In the genomic region with DNA sequence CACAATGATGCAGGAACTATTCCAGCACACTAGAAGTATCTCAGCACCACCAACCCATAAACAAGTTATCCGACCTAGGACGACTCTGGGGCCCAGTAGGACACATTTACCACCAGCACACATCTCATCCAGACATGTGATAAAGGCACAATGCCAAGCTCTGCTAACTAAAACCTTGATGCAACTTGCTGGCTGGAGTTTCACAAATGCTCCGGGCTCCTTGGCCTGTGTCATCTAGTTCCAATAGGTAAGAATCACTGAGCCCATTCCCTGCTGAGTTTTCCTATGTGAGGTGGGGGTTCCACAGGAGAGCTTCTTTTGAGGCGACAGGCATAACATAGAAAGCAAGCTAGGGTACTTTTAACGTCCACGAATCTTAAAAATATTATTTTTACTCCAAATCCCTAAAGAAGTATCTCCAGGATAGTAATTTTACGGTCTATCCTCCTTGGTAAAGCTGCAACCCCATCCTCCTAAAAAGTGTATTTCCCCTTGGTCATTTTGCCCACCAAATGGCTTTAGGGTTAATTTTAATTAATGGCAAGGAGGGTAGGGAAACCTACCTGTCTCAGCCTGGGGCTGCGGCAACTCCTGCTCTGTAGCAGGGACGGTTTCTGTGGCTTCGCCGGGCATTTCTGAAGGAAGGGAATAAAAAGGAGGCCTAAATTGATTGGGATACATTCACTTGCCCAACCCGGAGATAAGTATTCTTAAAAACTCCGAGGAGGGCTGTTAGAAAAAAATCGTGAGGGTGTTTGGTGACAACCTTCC, we compare ENCODE assay signal across 8 cellular contexts. TPM values are rescaled to one million over a fixed set of nuclear protein-coding genes. Genes with fewer than 3 reads are reported as not detected.
DNase-seq lines count a peak whose midpoint lies in the region; ATAC-seq, FAIRE-seq and TF ChIP-seq lines count a peak whose summit lies in the region.

No MANE protein-coding gene starts in this region.

- no peak for ATAC-seq in PC-3
- ATAC-seq in HepG2 = no peak
- no peak for ATAC-seq in GM21723 (IDR thresholded peaks at IDR 0.05; ENCODE audit: unreplicated experiment)

- peak overlapping the region; percentile 77 for H3K27ac ChIP-seq in PC-3 (ENCODE audit: low read length)
- peak overlapping the region; percentile 94 for H3K27ac ChIP-seq in cingulate gyrus (ENCODE audit: low read depth, low read length)
- peak overlapping the region; percentile 92 for H3K27ac ChIP-seq in HepG2 (ENCODE audit: extremely low read length, insufficient read depth, low read length)

- intact Hi-C loops in PC-3 (cut with micrococcal nuclease) = loop anchor here (2.0 kb wide), 2 partner anchors 35 to 87 kb away; a partner anchor contains a TSS
- intact Hi-C loops in HepG2 (cut with micrococcal nuclease; ENCODE audit: unreplicated experiment) = loop anchor here (2.0 to 10.0 kb wide), 2 partner anchors 27 to 79 kb away; a partner anchor contains a TSS

- H3K4me2 ChIP-seq in PC-3 (ENCODE audit: low read length) = peak overlapping the region; percentile 98
- peak overlapping the region; percentile 98 for H3K4me2 ChIP-seq in HepG2 (ENCODE audit: low read depth, low read length)

- TF ChIP-seq CTCF in PC-3 (conservative IDR thresholded peaks at IDR 0.05; ENCODE audit: low read depth, low read length) (no peak), HepG2 (CRISPR knock-in tag; IDR thresholded peaks at IDR 0.05) (no peak)

- H3K9me2 ChIP-seq in PC-3 (replicated peaks; ENCODE audit: low read length) = no peaks in the 10 kb centered on the region

- TF ChIP-seq RAD21 in HepG2 (CRISPR knock-in tag; IDR thresholded peaks at IDR 0.05) = no peak

- 3% methylated on average over 14 of the region's 14 CpGs for WGBS in HepG2 (ENCODE audit: low lambda C conversion rate)

- H3K27me3 ChIP-seq in PC-3 (ENCODE audit: low read length) (no peaks in the 10 kb centered on the region), HepG2 (ENCODE audit: control insufficient read depth in 1 of 2, insufficient read depth in 2 of 2, low read length in 2 of 2) (peaks cover 0 to 6% of the 10 kb centered on the region in 2 experiments; a peak in 1 of 5 replicates)

- TF ChIP-seq EP300 in HepG2 (IDR thresholded peaks at IDR 0.05; ENCODE audit: low read depth in 2 of 2, low read length in 2 of 2) (no peak), HepG2 (CRISPR knock-in tag; IDR thresholded peaks at IDR 0.05; ENCODE audit: borderline replicate concordance) (no peak)

- DNase-seq in DMS53 (lab: John Stamatoyannopoulos, UW) = peak; percentile 38
- DNase-seq in DMS53 treated with DMSO at 0.1 percent for 48 hours (lab: John Stamatoyannopoulos, UW; ENCODE audit: unreplicated experiment) = no peak
- peak; percentile 45 for DNase-seq in PC-3
- peak; percentile 41 for DNase-seq in HepG2 (ENCODE audit: low spot score)
- DNase-seq in stromal cell of bone marrow (ENCODE audit: low read depth) = peak; percentile 72
- DNase-seq in GM12891 (ENCODE audit: insufficient read length, low spot score) = no peak

- POLR2A ChIA-PET in PC-3 (lab: Charles Lee; ENCODE audit: unreplicated experiment) (no interaction called here), HepG2 (lab: Yijun Ruan, JAX) (interaction anchor here (1.0 to 1.8 kb wide), 3 partner anchors 13 to 426 kb away, joined by 3 to 6 read pairs (median 4); no protein-coding TSS in a partner anchor)

- H2AFZ ChIP-seq in PC-3 (ENCODE audit: low read length) = no peak overlapping the region
- H2AFZ ChIP-seq in HepG2 (ENCODE audit: low read length) = no peak overlapping the region

- peak overlapping the region; percentile 88 for H3K4me3 ChIP-seq in PC-3 (ENCODE audit: low read length)
- peak overlapping the region; percentile 84 to 94 (median 92) for H3K4me3 ChIP-seq in HepG2 (replicated peaks in 1 of 3; ENCODE audit: insufficient read depth in 1 of 3, low read depth in 2 of 3, low read length in 3 of 3)

- no peaks in the 10 kb centered on the region for H3F3A ChIP-seq in PC-3 (ENCODE audit: low read length, unreplicated experiment)

- FAIRE-seq in HepG2 (lab: Jason Lieb, UNC) = no peak
- FAIRE-seq in GM12891 (lab: Jason Lieb, UNC) = no peak

- H3K9me3 ChIP-seq in PC-3 (ENCODE audit: low read length) (no peaks in the 10 kb centered on the region), HepG2 (ENCODE audit: low read length) (no peaks in the 10 kb centered on the region)

- H3K9ac ChIP-seq in PC-3 (ENCODE audit: low read length) (peak overlapping the region; percentile 99), HepG2 (ENCODE audit: insufficient read depth, low read depth, low read length) (peak overlapping the region; percentile 100)

- BruUV-seq in PC-3 (replicated peaks; lab: Mats Ljungman, UMichigan) (TSS peak; percentile 69), HepG2 (replicated peaks; lab: Mats Ljungman, UMichigan) (no TSS peak)

- peaks cover 39% of the 10 kb centered on the region for H3K4me1 ChIP-seq in PC-3 (ENCODE audit: insufficient read depth, low read length)
- peaks cover 46% of the 10 kb centered on the region for H3K4me1 ChIP-seq in HepG2 (ENCODE audit: insufficient read depth, low read length)

- H3K36me3 ChIP-seq in PC-3 (ENCODE audit: low read depth, low read length) = peaks cover 50% of the 10 kb centered on the region
- H3K36me3 ChIP-seq in HepG2 (replicated peaks in 1 of 2; ENCODE audit: control insufficient read depth in 1 of 2, insufficient read depth in 2 of 2, low read length in 2 of 2) = peaks cover 14 to 42% of the 10 kb centered on the region in 2 experiments

- H4K20me1 ChIP-seq in PC-3 (ENCODE audit: low read length) (peaks cover 53% of the 10 kb centered on the region), HepG2 (ENCODE audit: insufficient read depth, low read length) (peaks cover 53% of the 10 kb centered on the region)

- in situ Hi-C loops in HepG2 (cut with HindIII; ENCODE audit: extremely low pct_ligation_motif_present, low pct_unique_long_range_greater_than_20kb) = loop anchor here (10.0 kb wide), 1 partner anchor 79 kb away; a partner anchor contains a TSS

- CTCF ChIA-PET in PC-3 (lab: Charles Lee) = interaction anchor here (0.6 kb wide), 1 partner anchor 87 kb away, joined by 3 read pairs; no protein-coding TSS in a partner anchor
- CTCF ChIA-PET in HepG2 (lab: Yijun Ruan, JAX; ENCODE audit: low intra/inter-chr PET ratio, low total read pairs) = no interaction called here

- H3K79me2 ChIP-seq in PC-3 (ENCODE audit: low read length) (peaks cover 61% of the 10 kb centered on the region), HepG2 (ENCODE audit: insufficient read depth, low read length) (peaks cover 60% of the 10 kb centered on the region)

- peak in 1 of 2 experiments; percentile 18; a peak in 2 of 4 replicates for TF ChIP-seq POLR2A in HepG2 (IDR thresholded peaks at IDR 0.05; ENCODE audit: insufficient read depth in 1 of 2, low read depth in 2 of 2, low read length in 2 of 2)
- no peak for TF ChIP-seq POLR2A in GM12891 (IDR thresholded peaks at IDR 0.05; ENCODE audit: low read depth, low read length)

RNA-seq across cellular contexts. Expression of a gene that starts 1.0 kb away (rescaled TPM):
- total RNA-seq in PC-3 (2014; rRNA removed) (839 and 1,420 TPM in 2 replicates), HepG2 (2016; rRNA removed; fragmentation: Illumina TruSeq; extraction: Trizol) (1,700 and 2,295 TPM in 2 replicates)
- total RNA-seq in HepG2 (2016; cell fraction: cytosol; rRNA removed; fragmentation: Illumina TruSeq; extraction: Trizol; ENCODE audit: low read depth) = 1,346 and 1,631 TPM in 2 replicates
- total RNA-seq in HepG2 (2016; cell fraction: insoluble cytoplasmic fraction; rRNA removed; fragmentation: Illumina TruSeq; extraction: Trizol) = 1,693 and 2,342 TPM in 2 replicates
- total RNA-seq in HepG2 (2016; cell fraction: membrane; rRNA removed; fragmentation: Illumina TruSeq; extraction: Trizol) = 2,301 and 2,703 TPM in 2 replicates
- total RNA-seq in HepG2 (2016; cell fraction: nucleus; rRNA removed; fragmentation: Illumina TruSeq; extraction: Trizol) = 536 and 558 TPM in 2 replicates
- polyA plus RNA-seq in HepG2 (2011; rRNA removed) = 688 and 799 TPM in 2 replicates
- 537 and 762 TPM in 2 replicates for polyA plus RNA-seq in HepG2 (2011; cell fraction: cytosol; rRNA removed)
- 98.1 and 131 TPM in 2 replicates for polyA plus RNA-seq in HepG2 (2011; cell fraction: nucleus; rRNA removed)
- 1,697 and 1,960 TPM in 2 replicates for polyA plus RNA-seq in HepG2 (2012)
- polyA plus RNA-seq in HepG2 (2016; cell fraction: cytosol; fragmentation: Illumina TruSeq; extraction: Trizol; ENCODE audit: low read depth) = 1,551 and 1,609 TPM in 2 replicates
- 1,930 and 2,097 TPM in 2 replicates for polyA plus RNA-seq in HepG2 (2016; cell fraction: insoluble cytoplasmic fraction; fragmentation: Illumina TruSeq; extraction: Trizol; ENCODE audit: low read depth)
- 2,028 and 2,269 TPM in 2 replicates for polyA plus RNA-seq in HepG2 (2016; cell fraction: membrane; fragmentation: Illumina TruSeq; extraction: Trizol; ENCODE audit: low read depth)
- polyA plus RNA-seq in HepG2 (2016; cell fraction: nucleus; fragmentation: Illumina TruSeq; extraction: Trizol; ENCODE audit: insufficient read depth, low read depth) = 833 and 868 TPM in 2 replicates
- 250 and 557 TPM in 2 replicates for polyA minus RNA-seq in HepG2 (2011; rRNA and poly(A)+ RNA removed; ENCODE audit: low replicate concordance)
- polyA minus RNA-seq in HepG2 (2011; cell fraction: cytosol; rRNA and poly(A)+ RNA removed) = 139 and 145 TPM in 2 replicates
- polyA minus RNA-seq in HepG2 (2011; cell fraction: nucleus; rRNA and poly(A)+ RNA removed) = 70.6 and 115 TPM in 2 replicates
- 2,973 TPM for polyA plus RNA-seq in GM12891 (2012; ENCODE audit: low read depth, missing spikeins)

RNA-seq across cellular contexts. Expression of a gene that starts 28.0 kb away (rescaled TPM):
- total RNA-seq in PC-3 (2014; rRNA removed) (25.0 and 32.3 TPM in 2 replicates), HepG2 (2016; rRNA removed; fragmentation: Illumina TruSeq; extraction: Trizol) (47.3 and 67.0 TPM in 2 replicates)
- total RNA-seq in HepG2 (2016; cell fraction: cytosol; rRNA removed; fragmentation: Illumina TruSeq; extraction: Trizol; ENCODE audit: low read depth) = 14.0 and 14.2 TPM in 2 replicates
- 47.6 and 69.6 TPM in 2 replicates for total RNA-seq in HepG2 (2016; cell fraction: insoluble cytoplasmic fraction; rRNA removed; fragmentation: Illumina TruSeq; extraction: Trizol)
- 17.8 and 19.7 TPM in 2 replicates for total RNA-seq in HepG2 (2016; cell fraction: membrane; rRNA removed; fragmentation: Illumina TruSeq; extraction: Trizol)
- 33.7 and 38.1 TPM in 2 replicates for total RNA-seq in HepG2 (2016; cell fraction: nucleus; rRNA removed; fragmentation: Illumina TruSeq; extraction: Trizol)
- polyA plus RNA-seq in HepG2 (2011; rRNA removed) = 18.1 and 30.0 TPM in 2 replicates
- 15.5 and 16.8 TPM in 2 replicates for polyA plus RNA-seq in HepG2 (2011; cell fraction: cytosol; rRNA removed)
- 20.7 and 23.5 TPM in 2 replicates for polyA plus RNA-seq in HepG2 (2011; cell fraction: nucleus; rRNA removed)
- 15.2 and 26.9 TPM in 2 replicates for polyA plus RNA-seq in HepG2 (2012)
- 5.4 and 7.7 TPM in 2 replicates for polyA plus RNA-seq in HepG2 (2016; cell fraction: cytosol; fragmentation: Illumina TruSeq; extraction: Trizol; ENCODE audit: low read depth)
- 50.8 and 55.2 TPM in 2 replicates for polyA plus RNA-seq in HepG2 (2016; cell fraction: insoluble cytoplasmic fraction; fragmentation: Illumina TruSeq; extraction: Trizol; ENCODE audit: low read depth)
- polyA plus RNA-seq in HepG2 (2016; cell fraction: membrane; fragmentation: Illumina TruSeq; extraction: Trizol; ENCODE audit: low read depth) = 11.4 and 12.6 TPM in 2 replicates
- 35.2 and 36.7 TPM in 2 replicates for polyA plus RNA-seq in HepG2 (2016; cell fraction: nucleus; fragmentation: Illumina TruSeq; extraction: Trizol; ENCODE audit: insufficient read depth, low read depth)
- polyA minus RNA-seq in HepG2 (2011; rRNA and poly(A)+ RNA removed; ENCODE audit: low replicate concordance) = 12.4 and 36.9 TPM in 2 replicates
- 8.9 and 11.9 TPM in 2 replicates for polyA minus RNA-seq in HepG2 (2011; cell fraction: cytosol; rRNA and poly(A)+ RNA removed)
- 28.3 and 28.5 TPM in 2 replicates for polyA minus RNA-seq in HepG2 (2011; cell fraction: nucleus; rRNA and poly(A)+ RNA removed)
- 27.6 TPM for polyA plus RNA-seq in GM12891 (2012; ENCODE audit: low read depth, missing spikeins)

RNA-seq across cellular contexts. Expression of a gene that starts 36.0 kb away (rescaled TPM):
- total RNA-seq in PC-3 (2014; rRNA removed) = 165 and 172 TPM in 2 replicates
- 159 and 290 TPM in 2 replicates for total RNA-seq in HepG2 (2016; rRNA removed; fragmentation: Illumina TruSeq; extraction: Trizol)
- total RNA-seq in HepG2 (2016; cell fraction: cytosol; rRNA removed; fragmentation: Illumina TruSeq; extraction: Trizol; ENCODE audit: low read depth) = 36.7 and 44.1 TPM in 2 replicates
- 170 and 269 TPM in 2 replicates for total RNA-seq in HepG2 (2016; cell fraction: insoluble cytoplasmic fraction; rRNA removed; fragmentation: Illumina TruSeq; extraction: Trizol)
- 155 and 168 TPM in 2 replicates for total RNA-seq in HepG2 (2016; cell fraction: membrane; rRNA removed; fragmentation: Illumina TruSeq; extraction: Trizol)
- total RNA-seq in HepG2 (2016; cell fraction: nucleus; rRNA removed; fragmentation: Illumina TruSeq; extraction: Trizol) = 118 and 124 TPM in 2 replicates
- polyA plus RNA-seq in HepG2 (2011; rRNA removed) = 43.7 and 54.4 TPM in 2 replicates
- polyA plus RNA-seq in HepG2 (2011; cell fraction: cytosol; rRNA removed) = 23.9 and 37.8 TPM in 2 replicates
- 16.1 and 21.1 TPM in 2 replicates for polyA plus RNA-seq in HepG2 (2011; cell fraction: nucleus; rRNA removed)
- 244 and 265 TPM in 2 replicates for polyA plus RNA-seq in HepG2 (2012)
- 58.0 and 58.7 TPM in 2 replicates for polyA plus RNA-seq in HepG2 (2016; cell fraction: cytosol; fragmentation: Illumina TruSeq; extraction: Trizol; ENCODE audit: low read depth)
- 452 and 465 TPM in 2 replicates for polyA plus RNA-seq in HepG2 (2016; cell fraction: insoluble cytoplasmic fraction; fragmentation: Illumina TruSeq; extraction: Trizol; ENCODE audit: low read depth)
- polyA plus RNA-seq in HepG2 (2016; cell fraction: membrane; fragmentation: Illumina TruSeq; extraction: Trizol; ENCODE audit: low read depth) = 140 and 145 TPM in 2 replicates
- polyA plus RNA-seq in HepG2 (2016; cell fraction: nucleus; fragmentation: Illumina TruSeq; extraction: Trizol; ENCODE audit: insufficient read depth, low read depth) = 228 and 240 TPM in 2 replicates
- polyA minus RNA-seq in HepG2 (2011; rRNA and poly(A)+ RNA removed; ENCODE audit: low replicate concordance) = 15.3 and 29.9 TPM in 2 replicates
- polyA minus RNA-seq in HepG2 (2011; cell fraction: cytosol; rRNA and poly(A)+ RNA removed) = 57.2 and 64.6 TPM in 2 replicates
- 23.0 and 29.1 TPM in 2 replicates for polyA minus RNA-seq in HepG2 (2011; cell fraction: nucleus; rRNA and poly(A)+ RNA removed)
- polyA plus RNA-seq in GM12891 (2012; ENCODE audit: low read depth, missing spikeins) = 158 TPM

RNA-seq across cellular contexts. Expression of a gene that starts 39.0 kb away (rescaled TPM):
- 0.73 TPM in 1 of 2 replicates, not detected in the other for total RNA-seq in PC-3 (2014; rRNA removed)
- total RNA-seq in HepG2 (2016; rRNA removed; fragmentation: Illumina TruSeq; extraction: Trizol) = 0.46 and 0.95 TPM in 2 replicates
- not detected in 2 replicates for total RNA-seq in HepG2 (2016; cell fraction: cytosol; rRNA removed; fragmentation: Illumina TruSeq; extraction: Trizol; ENCODE audit: low read depth)
- 0.39 and 0.74 TPM in 2 replicates for total RNA-seq in HepG2 (2016; cell fraction: insoluble cytoplasmic fraction; rRNA removed; fragmentation: Illumina TruSeq; extraction: Trizol)
- total RNA-seq in HepG2 (2016; cell fraction: membrane; rRNA removed; fragmentation: Illumina TruSeq; extraction: Trizol) = 0.31 and 0.62 TPM in 2 replicates
- 0.47 and 0.81 TPM in 2 replicates for total RNA-seq in HepG2 (2016; cell fraction: nucleus; rRNA removed; fragmentation: Illumina TruSeq; extraction: Trizol)
- 1.8 and 2.6 TPM in 2 replicates for polyA plus RNA-seq in HepG2 (2011; rRNA removed)
- polyA plus RNA-seq in HepG2 (2011; cell fraction: cytosol; rRNA removed) = 1.1 and 2.2 TPM in 2 replicates
- polyA plus RNA-seq in HepG2 (2011; cell fraction: nucleus; rRNA removed) = 0.27 and 0.59 TPM in 2 replicates
- 4.4 and 6.4 TPM in 2 replicates for polyA plus RNA-seq in HepG2 (2012)
- 0.15 and 0.20 TPM in 2 replicates for polyA plus RNA-seq in HepG2 (2016; cell fraction: cytosol; fragmentation: Illumina TruSeq; extraction: Trizol; ENCODE audit: low read depth)
- 0.24 and 0.47 TPM in 2 replicates for polyA plus RNA-seq in HepG2 (2016; cell fraction: insoluble cytoplasmic fraction; fragmentation: Illumina TruSeq; extraction: Trizol; ENCODE audit: low read depth)
- 0.30 and 0.37 TPM in 2 replicates for polyA plus RNA-seq in HepG2 (2016; cell fraction: membrane; fragmentation: Illumina TruSeq; extraction: Trizol; ENCODE audit: low read depth)
- 0.81 and 1.4 TPM in 2 replicates for polyA plus RNA-seq in HepG2 (2016; cell fraction: nucleus; fragmentation: Illumina TruSeq; extraction: Trizol; ENCODE audit: insufficient read depth, low read depth)
- polyA minus RNA-seq in HepG2 (2011; rRNA and poly(A)+ RNA removed; ENCODE audit: low replicate concordance) = 0.70 and 1.5 TPM in 2 replicates
- polyA minus RNA-seq in HepG2 (2011; cell fraction: cytosol; rRNA and poly(A)+ RNA removed) = 0.49 TPM in 1 of 2 replicates, not detected in the other
- 0.50 and 0.64 TPM in 2 replicates for polyA minus RNA-seq in HepG2 (2011; cell fraction: nucleus; rRNA and poly(A)+ RNA removed)
- polyA plus RNA-seq in GM12891 (2012; ENCODE audit: low read depth, missing spikeins) = 0.47 TPM

Comparison
In these comparisons a context has a peak if more than half of its experiments do, and no peak if none do; other contexts are left out.
1. DNase-seq: peak in DMS53 (single experiment), PC-3 (single experiment), HepG2 (single experiment) and stromal cell of bone marrow (single experiment); none in DMS53 treated with DMSO at 0.1 percent for 48 hours (single experiment) and GM12891 (single experiment).
2. Peak in every context shown above with its lines, with median percentiles within 50 percentile points of each other: H3K27ac ChIP-seq.